In the genomic region with DNA sequence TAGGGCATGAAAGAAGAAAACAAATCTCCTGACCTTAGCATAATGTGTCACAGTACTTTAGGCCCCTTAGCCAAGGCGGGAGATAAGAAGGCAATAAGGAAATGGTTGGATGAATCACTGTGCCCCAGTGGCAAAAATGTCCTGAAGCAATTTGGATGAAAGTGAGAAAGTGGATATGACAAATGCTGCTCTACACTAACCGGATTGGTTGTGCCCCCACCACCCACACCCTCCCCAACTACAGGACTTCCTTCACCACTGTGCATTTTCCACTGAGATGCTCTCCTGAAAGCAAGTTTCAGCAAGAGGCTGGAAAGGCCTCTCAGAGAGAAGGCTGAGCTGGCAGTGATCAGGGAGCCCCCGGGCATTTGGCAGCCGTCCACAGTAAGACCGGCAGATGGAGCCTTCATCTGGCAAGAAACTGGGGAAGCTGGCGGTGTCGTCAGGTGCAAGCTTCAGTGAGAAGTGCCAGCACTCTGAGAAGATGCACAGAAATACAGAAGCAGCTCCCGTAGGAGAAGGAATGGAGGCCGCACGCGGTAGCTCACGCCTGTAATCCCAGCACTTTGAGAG, we compare ENCODE assay signal across 8 cellular contexts.
A peak's percentile ranks its signal among the peaks of the same experiment; 100 is the strongest.
DNase-seq lines count a peak whose midpoint lies in the region; ATAC-seq and TF ChIP-seq lines count a peak whose summit lies in the region.

No MANE protein-coding gene starts in this region.

- no peak overlapping the region for H3K27ac Mint-ChIP-seq in activated CD4-positive, alpha-beta memory T cell treated with anti-CD3 and anti-CD28 coated beads, Interleukin-2, amount 10 ng/mL, durations not matched to agents 7 days and 5 days
- peak overlapping the region in 3 of 10 donors; percentile 38 to 88 (median 71) for H3K27ac Mint-ChIP-seq in naive thymus-derived CD8-positive, alpha-beta T cell

- no peaks in the 10 kb centered on the region for H3K36me3 Mint-ChIP-seq in activated CD4-positive, alpha-beta memory T cell treated with anti-CD3 and anti-CD28 coated beads, Interleukin-2, amount 10 ng/mL, durations not matched to agents 7 days and 5 days (ENCODE audit: low read depth)
- no peaks in the 10 kb centered on the region for H3K36me3 Mint-ChIP-seq in naive thymus-derived CD8-positive, alpha-beta T cell

- ATAC-seq in HG02759 (IDR thresholded peaks at IDR 0.05; ENCODE audit: unreplicated experiment), result no peak
- ATAC-seq in naive thymus-derived CD8-positive, alpha-beta T cell, result no peak

- peak overlapping the region in 1 of 2 donors; percentile 67 for H3K27ac ChIP-seq in ascending aorta

- DNase-seq in Daoy (ENCODE audit: low read depth), result peak; percentile 94
- DNase-seq in NCI-H1105 treated with DMSO at 0.1 percent for 48 hours (lab: John Stamatoyannopoulos, UW), result peak; percentile 96
- DNase-seq in activated CD4-positive, alpha-beta memory T cell treated with anti-CD3 and anti-CD28 coated beads, Interleukin-2, amount 10 ng/mL, durations not matched to agents 7 days and 5 days, result peak; percentile 17
- peak; percentile 26 for DNase-seq in globus pallidus (ENCODE audit: low spot score)
- peak; percentile 5 for DNase-seq in stimulated activated CD8-positive, alpha-beta memory T cell treated with anti-CD3 and anti-CD28 coated beads, Interleukin-12 subunit alpha, Interleukin-12 subunit beta, amount 100 ng/mL, for 24 hours (ENCODE audit: extremely low read depth)
- no peak for DNase-seq in naive thymus-derived CD8-positive, alpha-beta T cell
- no peak for DNase-seq in ascending aorta (ENCODE audit: low spot score in 2 of 2)

- peaks cover 0 to 6% of the 10 kb centered on the region in 2 donors for H3K4me1 ChIP-seq in ascending aorta

- POLR2A ChIA-PET in activated CD4-positive, alpha-beta memory T cell treated with anti-CD3 and anti-CD28 coated beads, Interleukin-2, amount 10 ng/mL, durations not matched to agents 7 days and 5 days (lab: Charles Lee), result no interaction called here
- POLR2A ChIA-PET in naive thymus-derived CD8-positive, alpha-beta T cell (lab: Charles Lee), result no interaction called here

- no peaks in the 10 kb centered on the region for H3K36me3 ChIP-seq in ascending aorta

- no peak overlapping the region for H3K4me3 ChIP-seq in ascending aorta

- no peak overlapping the region for H3K4me3 Mint-ChIP-seq in activated CD4-positive, alpha-beta memory T cell treated with anti-CD3 and anti-CD28 coated beads, Interleukin-2, amount 10 ng/mL, durations not matched to agents 7 days and 5 days
- H3K4me3 Mint-ChIP-seq in naive thymus-derived CD8-positive, alpha-beta T cell, result no peak overlapping the region

- H3K9me3 ChIP-seq in ascending aorta, result no peaks in the 10 kb centered on the region

- H3K4me1 Mint-ChIP-seq in activated CD4-positive, alpha-beta memory T cell treated with anti-CD3 and anti-CD28 coated beads, Interleukin-2, amount 10 ng/mL, durations not matched to agents 7 days and 5 days, result peaks cover 16% of the 10 kb centered on the region
- H3K4me1 Mint-ChIP-seq in naive thymus-derived CD8-positive, alpha-beta T cell, result peaks cover 0 to 8% (median 3%) of the 10 kb centered on the region in 4 donors

- intact Hi-C loops in ascending aorta (cut with DNase I), result no loop called here

- TF ChIP-seq CTCF in ascending aorta (IDR thresholded peaks at IDR 0.05), result no peak

- CTCF ChIA-PET in activated CD4-positive, alpha-beta memory T cell treated with anti-CD3 and anti-CD28 coated beads, Interleukin-2, amount 10 ng/mL, durations not matched to agents 7 days and 5 days (lab: Charles Lee), result interaction anchor here (0.6 to 1.4 kb wide), 2 partner anchors 27 to 304 kb away, joined by 3 read pairs; no protein-coding TSS in a partner anchor

- no peaks in the 10 kb centered on the region for H3K9me3 Mint-ChIP-seq in activated CD4-positive, alpha-beta memory T cell treated with anti-CD3 and anti-CD28 coated beads, Interleukin-2, amount 10 ng/mL, durations not matched to agents 7 days and 5 days
- no peaks in the 10 kb centered on the region for H3K9me3 Mint-ChIP-seq in naive thymus-derived CD8-positive, alpha-beta T cell

- H3K27me3 ChIP-seq in ascending aorta, result no peaks in the 10 kb centered on the region

- no peaks in the 10 kb centered on the region for H3K27me3 Mint-ChIP-seq in activated CD4-positive, alpha-beta memory T cell treated with anti-CD3 and anti-CD28 coated beads, Interleukin-2, amount 10 ng/mL, durations not matched to agents 7 days and 5 days
- no peaks in the 10 kb centered on the region for H3K27me3 Mint-ChIP-seq in naive thymus-derived CD8-positive, alpha-beta T cell

Comparison
In these comparisons a context has a peak if more than half of its experiments do, and no peak if none do; other contexts are left out.
1. DNase-seq: peak in Daoy (single experiment), NCI-H1105 treated with DMSO at 0.1 percent for 48 hours (single experiment), activated CD4-positive, alpha-beta memory T cell treated with anti-CD3 and anti-CD28 coated beads, Interleukin-2, amount 10 ng/mL, durations not matched to agents 7 days and 5 days (single experiment), globus pallidus (single experiment) and stimulated activated CD8-positive, alpha-beta memory T cell treated with anti-CD3 and anti-CD28 coated beads, Interleukin-12 subunit alpha, Interleukin-12 subunit beta, amount 100 ng/mL, for 24 hours (single experiment); none in naive thymus-derived CD8-positive, alpha-beta T cell (0 of 10) and ascending aorta (0 of 2).